In genomic region chr17:19736071-19736470, GRCh38 we compare ENCODE assay signal across 28 cellular contexts. TPM values are rescaled to one million over a fixed set of nuclear protein-coding genes. Genes with fewer than 3 reads are reported as not detected.
"Had no signal": no experiment of that assay in that cellular context is flagged by ENCODE, and none has a peak within 500 bp of the region (broad histone marks: within the 10 kb centered on the region; RNA-seq: fewer than 3 reads in every experiment).

No MANE protein-coding gene starts in this region.

- H3K4me1 Mint-ChIP-seq: activated CD4-positive, alpha-beta memory T cell treated with anti-CD3 and anti-CD28 coated beads, Interleukin-2, amount 10 ng/mL, durations not matched to agents 7 days and 5 days; activated CD4-positive, alpha-beta T cell treated with anti-CD3 and anti-CD28 coated beads for 36 hours; activated naive CD4-positive, alpha-beta T cell treated with anti-CD3 and anti-CD28 coated beads, Interleukin-2, amount 10 ng/mL, durations not matched to agents 7 days and 5 days; activated naive CD8-positive, alpha-beta T cell treated with anti-CD3 and anti-CD28 coated beads for 36 hours had no signal

- H3K36me3 Mint-ChIP-seq: activated naive CD4-positive, alpha-beta T cell treated with anti-CD3 and anti-CD28 coated beads, Interleukin-2, amount 10 ng/mL, durations not matched to agents 7 days and 5 days; activated naive CD8-positive, alpha-beta T cell treated with anti-CD3 and anti-CD28 coated beads for 36 hours had no signal

- ATAC-seq: activated CD4-positive, alpha-beta T cell treated with anti-CD3 and anti-CD28 coated beads for 36 hours; activated T-cell treated with anti-CD3 and anti-CD28 coated beads, Interleukin-2, amount 50 U/mL, for 72 hours; Right ventricle myocardium inferior had no signal

- H3K4me2 ChIP-seq: KMS-11, SK-N-SH had no signal

- H3K4me3 Mint-ChIP-seq: activated CD4-positive, alpha-beta memory T cell treated with anti-CD3 and anti-CD28 coated beads, Interleukin-2, amount 10 ng/mL, durations not matched to agents 7 days and 5 days; activated CD4-positive, alpha-beta T cell treated with anti-CD3 and anti-CD28 coated beads for 36 hours; activated naive CD4-positive, alpha-beta T cell treated with anti-CD3 and anti-CD28 coated beads, Interleukin-2, amount 10 ng/mL, durations not matched to agents 7 days and 5 days; activated naive CD8-positive, alpha-beta T cell treated with anti-CD3 and anti-CD28 coated beads for 36 hours; activated T-cell treated with anti-CD3 and anti-CD28 coated beads, Interleukin-2, amount 50 U/mL, for 72 hours had no signal

- H3K9me3 Mint-ChIP-seq: activated CD4-positive, alpha-beta memory T cell treated with anti-CD3 and anti-CD28 coated beads, Interleukin-2, amount 10 ng/mL, durations not matched to agents 7 days and 5 days; activated naive CD4-positive, alpha-beta T cell treated with anti-CD3 and anti-CD28 coated beads, Interleukin-2, amount 10 ng/mL, durations not matched to agents 7 days and 5 days; activated naive CD8-positive, alpha-beta T cell treated with anti-CD3 and anti-CD28 coated beads for 36 hours; activated T-cell treated with anti-CD3 and anti-CD28 coated beads, Interleukin-2, amount 50 U/mL, for 72 hours; activated T-helper 2 cell treated with anti-CD3 and anti-CD28 coated beads, Interferon-gamma antibody, Interleukin-2, Interleukin-4, amounts not matched to agents 10 μg/mL and 5 μg/mL and 100 μg/mL, durations not matched to agents 14 hours and 24 hours and 36 hours had no signal

- H3K9me3 ChIP-seq: SK-N-SH had no signal

- DNase-seq: activated CD4-positive, alpha-beta memory T cell treated with anti-CD3 and anti-CD28 coated beads, Interleukin-2, amount 10 ng/mL, durations not matched to agents 7 days and 5 days; activated CD4-positive, alpha-beta T cell treated with anti-CD3 and anti-CD28 coated beads for 36 hours; activated CD4-positive, alpha-beta T cell treated with anti-CD3 and anti-CD28 coated beads, Interleukin-2, amount 50 U/mL, for 1 hour; activated gamma-delta T cell treated with Interleukin-2 at 50 U/mL for 16 hours; activated naive CD4-positive, alpha-beta T cell treated with anti-CD3 and anti-CD28 coated beads, Interleukin-2, amount 10 ng/mL, durations not matched to agents 7 days and 5 days; activated naive CD8-positive, alpha-beta T cell treated with anti-CD3 and anti-CD28 coated beads for 36 hours; activated T-cell treated with anti-CD3 and anti-CD28 coated beads for 4 hours; activated T-cell treated with anti-CD3 and anti-CD28 coated beads, Interleukin-2, amount 50 U/mL, for 72 hours; anterior cingulate cortex; NCI-H1092; NCI-H1417; NCI-H1930; NCI-H2171 treated with DMSO at 0.1 percent for 48 hours; NCI-H226; NCI-H510A; NCI-H526 treated with DMSO at 0.1 percent for 48 hours; NCI-H82; SK-N-SH; T-helper 1 cell had no signal

- H3K27ac ChIP-seq: KMS-11, VCaP had no signal

- H3K27ac Mint-ChIP-seq: activated CD4-positive, alpha-beta memory T cell treated with anti-CD3 and anti-CD28 coated beads, Interleukin-2, amount 10 ng/mL, durations not matched to agents 7 days and 5 days; activated CD4-positive, alpha-beta T cell treated with anti-CD3 and anti-CD28 coated beads for 36 hours; activated naive CD4-positive, alpha-beta T cell treated with anti-CD3 and anti-CD28 coated beads, Interleukin-2, amount 10 ng/mL, durations not matched to agents 7 days and 5 days; activated naive CD8-positive, alpha-beta T cell treated with anti-CD3 and anti-CD28 coated beads for 36 hours; activated T-cell treated with anti-CD3 and anti-CD28 coated beads, Interleukin-2, amount 50 U/mL, for 72 hours; activated T-helper 2 cell treated with anti-CD3 and anti-CD28 coated beads, Interferon-gamma antibody, Interleukin-2, Interleukin-4, amounts not matched to agents 10 μg/mL and 5 μg/mL and 100 μg/mL, durations not matched to agents 14 hours and 24 hours and 36 hours had no signal

- H3K27me3 Mint-ChIP-seq: activated CD4-positive, alpha-beta memory T cell treated with anti-CD3 and anti-CD28 coated beads, Interleukin-2, amount 10 ng/mL, durations not matched to agents 7 days and 5 days; activated CD4-positive, alpha-beta T cell treated with anti-CD3 and anti-CD28 coated beads for 36 hours; activated naive CD8-positive, alpha-beta T cell treated with anti-CD3 and anti-CD28 coated beads for 36 hours had no signal

RNA-seq across cellular contexts. Expression of gene ALDH3A1, which starts 12.0 kb away (rescaled TPM):
- total RNA-seq: activated CD4-positive, alpha-beta memory T cell treated with anti-CD3 and anti-CD28 coated beads, Interleukin-2, amount 10 ng/mL, durations not matched to agents 7 days and 5 days; activated CD4-positive, alpha-beta T cell treated with anti-CD3 and anti-CD28 coated beads for 36 hours; activated CD8-positive, alpha-beta memory T cell treated with anti-CD3 and anti-CD28 coated beads for 36 hours; activated T-helper 2 cell treated with anti-CD3 and anti-CD28 coated beads, Interferon-gamma antibody, Interleukin-2, Interleukin-4, amounts not matched to agents 10 μg/mL and 5 μg/mL and 100 μg/mL, durations not matched to agents 14 hours and 24 hours and 36 hours; Right ventricle myocardium inferior; RPMI7951; T-helper 2 cell treated with Interferon-gamma antibody and Interleukin-4, amounts not matched to agents 100 ng/mL and 5 ng/mL, for 36 hours had no signal

RNA-seq across cellular contexts. Expression of gene SLC47A2, which starts 19.7 kb away (rescaled TPM):
- total RNA-seq: activated CD4-positive, alpha-beta memory T cell treated with anti-CD3 and anti-CD28 coated beads, Interleukin-2, amount 10 ng/mL, durations not matched to agents 7 days and 5 days; activated CD4-positive, alpha-beta T cell treated with anti-CD3 and anti-CD28 coated beads for 36 hours; activated CD8-positive, alpha-beta memory T cell treated with anti-CD3 and anti-CD28 coated beads for 36 hours; activated naive CD8-positive, alpha-beta T cell treated with anti-CD3 and anti-CD28 coated beads for 36 hours; activated T-cell treated with anti-CD3 and anti-CD28 coated beads, Interleukin-2, amount 50 U/mL, for 72 hours; activated T-helper 2 cell treated with anti-CD3 and anti-CD28 coated beads, Interferon-gamma antibody, Interleukin-2, Interleukin-4, amounts not matched to agents 10 μg/mL and 5 μg/mL and 100 μg/mL, durations not matched to agents 14 hours and 24 hours and 36 hours; cardiac septum; OCI-LY7; Right ventricle myocardium inferior; RPMI7951; T-helper 2 cell treated with Interferon-gamma antibody and Interleukin-4, amounts not matched to agents 100 ng/mL and 5 ng/mL, for 36 hours had no signal
